8 cellular contexts compared by ENCODE assay signal in genomic region chr11:108009497-108010360, GRCh38. TPM values are rescaled to one million over a fixed set of nuclear protein-coding genes. Genes with fewer than 3 reads are reported as not detected.
DNase-seq lines count a peak whose midpoint lies in the region; ATAC-seq, FAIRE-seq and TF ChIP-seq lines count a peak whose summit lies in the region.

No MANE protein-coding gene starts in this region.

- H3K4me1 ChIP-seq in DOHH2 (ENCODE audit: control insufficient read depth, low read length) = peaks cover 26% of the 10 kb centered on the region
- H3K4me1 ChIP-seq in stomach = peaks cover 13 to 60% (median 48%) of the 10 kb centered on the region in 4 donors

- H3K9me2 ChIP-seq in DOHH2 (replicated peaks; ENCODE audit: control insufficient read depth, low read length) = no peaks in the 10 kb centered on the region

- intact Hi-C loops in left colon (cut with DNase I, micrococcal nuclease) = no loop called here
- intact Hi-C loops in stomach (cut with DNase I; ENCODE audit: low total_unique reads) = loop anchor here (10.0 kb wide), 1 partner anchor 655 kb away; the partner anchor contains the start of gene DDX10

- peaks cover 16% of the 10 kb centered on the region for H4K20me1 ChIP-seq in DOHH2 (ENCODE audit: control insufficient read depth, insufficient read depth, low read depth, low read length)

- no peaks in the 10 kb centered on the region for H3F3A ChIP-seq in DOHH2 (ENCODE audit: control insufficient read depth, insufficient read depth)

- H3K27me3 ChIP-seq in DOHH2 (ENCODE audit: control insufficient read depth, low read length) (no peaks in the 10 kb centered on the region), bronchial epithelial cell (ENCODE audit: control insufficient read depth, insufficient read depth, low read length) (no peaks in the 10 kb centered on the region), stomach (no peaks in the 10 kb centered on the region)

- ATAC-seq in GM21528 (IDR thresholded peaks at IDR 0.05; ENCODE audit: low FRiP score, unreplicated experiment) = peak; percentile 8
- peak; percentile 38 for ATAC-seq in left colon
- ATAC-seq in HG03039 (IDR thresholded peaks at IDR 0.05; ENCODE audit: unreplicated experiment) = no peak

- FAIRE-seq in bronchial epithelial cell (lab: Jason Lieb, UNC) (no peak), D721Med (lab: Jason Lieb, UNC) (no peak)

- H3K27ac ChIP-seq in DOHH2 (ENCODE audit: low read depth, low read length) = peak overlapping the region; percentile 84
- H3K27ac ChIP-seq in stomach = peak overlapping the region; percentile 90 to 98 (median 97)

- TF ChIP-seq POLR2A in stomach (IDR thresholded peaks at IDR 0.05) = no peak

- DNase-seq in NAMALWA (ENCODE audit: low spot score) (peak; percentile 28), bronchial epithelial cell (ENCODE audit: low read depth) (peak; percentile 21), left colon (no peak), stomach (peak; percentile 27), D721Med (ENCODE audit: insufficient read length, low spot score) (no peak)

- 1 to 2% (median 1%) methylated on average over 23 to 31 of the region's 31 CpGs for WGBS in stomach, 5 donors

- H3K36me3 ChIP-seq in DOHH2 (ENCODE audit: control insufficient read depth, low read length) (peaks cover 26% of the 10 kb centered on the region), bronchial epithelial cell (ENCODE audit: control insufficient read depth, insufficient read depth, low read length) (no peaks in the 10 kb centered on the region), stomach (no peaks in the 10 kb centered on the region)

- TF ChIP-seq CTCF in DOHH2 (IDR thresholded peaks at IDR 0.05; ENCODE audit: low read depth, low read length, poor library complexity, severe bottlenecking) (no peak), bronchial epithelial cell (IDR thresholded peaks at IDR 0.05; ENCODE audit: insufficient read depth, low read length, severe bottlenecking) (no peak), stomach (IDR thresholded peaks at IDR 0.05) (no peak), D721Med (IDR thresholded peaks at IDR 0.05; ENCODE audit: insufficient read depth, missing control alignments) (no peak)

- peak overlapping the region; percentile 100 for H3K4me3 ChIP-seq in DOHH2 (ENCODE audit: low read length)
- H3K4me3 ChIP-seq in bronchial epithelial cell (ENCODE audit: low read depth, low read length) = peak overlapping the region; percentile 100
- H3K4me3 ChIP-seq in stomach = peak overlapping the region; percentile 75 to 98 (median 90)

- no peak for TF ChIP-seq EP300 in stomach (IDR thresholded peaks at IDR 0.05)

- peak overlapping the region; percentile 62 for H3K4me2 ChIP-seq in DOHH2 (ENCODE audit: low read length)

- no peaks in the 10 kb centered on the region for H3K9me3 ChIP-seq in DOHH2 (ENCODE audit: control insufficient read depth, insufficient read depth, low read length)
- no peaks in the 10 kb centered on the region for H3K9me3 ChIP-seq in stomach

- peaks cover 63% of the 10 kb centered on the region for H3K79me2 ChIP-seq in DOHH2 (ENCODE audit: control insufficient read depth, low read length)

RNA-seq across cellular contexts. Expression of gene CUL5, which starts 1.0 kb away (rescaled TPM):
- 28.7 and 36.1 TPM in 2 replicates for total RNA-seq in bronchial epithelial cell
- total RNA-seq in left colon = 10 to 100 TPM; 33.4 to 38.2 TPM
- total RNA-seq in stomach = 10 to 100 TPM; 24.0 to 98.0 (median 49.1) TPM
- 1 to 10 TPM; 5.0 to 9.5 (median 5.1) TPM for polyA plus RNA-seq in stomach

Comparison
In these comparisons a context has a peak if more than half of its experiments do, and no peak if none do; other contexts are left out.
1. DNase-seq: peak in NAMALWA (single experiment), bronchial epithelial cell (single experiment) and stomach (single experiment); none in left colon (0 of 2) and D721Med (single experiment).
2. Peak in every context shown above with its lines, with median percentiles within 50 percentile points of each other: H3K4me3 ChIP-seq.